ENCODE assay signal across 1 cellular context in the genomic region with DNA sequence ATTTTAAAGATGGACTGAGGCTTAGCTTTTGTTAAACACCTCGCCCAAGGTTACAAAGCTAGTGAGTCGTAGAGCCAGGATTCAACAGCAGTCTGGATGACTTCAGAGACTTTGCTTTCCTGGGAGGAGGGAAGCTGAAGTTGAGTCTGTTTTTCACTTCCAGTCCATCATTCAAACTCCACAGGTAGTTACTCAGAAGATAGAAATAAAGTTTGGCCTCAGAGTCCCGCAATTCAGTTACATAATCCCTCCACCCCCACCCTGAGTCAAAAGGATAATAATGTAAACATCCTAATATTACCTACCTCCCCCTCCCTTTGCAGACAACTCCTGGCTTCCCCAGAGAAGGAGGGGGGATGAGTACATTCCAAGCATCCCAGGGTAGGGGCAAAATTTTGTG.
TF ChIP-seq lines count a peak whose summit lies in the region.

No MANE protein-coding gene starts in this region.

TF ChIP-seq in IMR-90, 13 proteins besides CTCF, POLR2A, EP300 and RAD21:
- TF ChIP-seq RFX5 (IDR thresholded peaks at IDR 0.05; ENCODE audit: low read depth, low read length) (no peak), CEBPB (IDR thresholded peaks at IDR 0.05; ENCODE audit: low read depth, low read length) (peak; percentile 41; the same call in 1 of the 2 replicates)
TF ChIP-seq in IMR-90: peak in this region for 1.
